In genomic region chr3:124492824-124493223, GRCh38 we compare ENCODE assay signal across 9 cellular contexts.
DNase-seq lines count a peak whose midpoint lies in the region; ATAC-seq and TF ChIP-seq lines count a peak whose summit lies in the region.
"Had no signal": no experiment of that assay in that cellular context is flagged by ENCODE, and none has a peak within 500 bp of the region (broad histone marks: within the 10 kb centered on the region; RNA-seq: fewer than 3 reads in every experiment).

No MANE protein-coding gene starts in this region.

- in situ Hi-C loops in ACHN (cut with HindIII; ENCODE audit: low pct_ligation_motif_present, low pct_unique_long_range_greater_than_20kb, low sequenced_read_pairs): no loop called here

- DNase-seq in ACHN (peak; percentile 73), NCI-H510A (lab: John Stamatoyannopoulos, UW) (peak; percentile 55), dermis microvascular lymphatic vessel endothelial cell (ENCODE audit: low read depth in 2 of 2) (peak; percentile 21 to 68), neural crest cell (ENCODE audit: low read depth, low spot score) (no peak)

- peaks cover 5% of the 10 kb centered on the region for H3K36me3 Mint-ChIP-seq in neural crest cell (ENCODE audit: low read depth)

- TF ChIP-seq CTCF in GM12873 (IDR thresholded peaks at IDR 0.05; ENCODE audit: insufficient read depth, low read depth, low read length, missing control alignments) (peak; percentile 53), neural crest cell (conservative IDR thresholded peaks at IDR 0.05) (peak; percentile 55)

- no peak overlapping the region for H3K4me3 Mint-ChIP-seq in neural crest cell
- H3K4me3 Mint-ChIP-seq: central memory CD8-positive, alpha-beta T cell had no signal

- H3K4me1 Mint-ChIP-seq in neural crest cell: no peaks in the 10 kb centered on the region

- ATAC-seq in HG03097 (IDR thresholded peaks at IDR 0.05; ENCODE audit: low FRiP score, unreplicated experiment) (no peak), HG02588 (IDR thresholded peaks at IDR 0.05; ENCODE audit: unreplicated experiment) (no peak), HG03280 (IDR thresholded peaks at IDR 0.05; ENCODE audit: unreplicated experiment) (no peak)

- no peaks in the 10 kb centered on the region for H3K27me3 Mint-ChIP-seq in neural crest cell (ENCODE audit: low read depth)

- H3K27ac Mint-ChIP-seq in neural crest cell (ENCODE audit: unreplicated experiment): no peak overlapping the region

- H3K9me3 Mint-ChIP-seq in neural crest cell: no peaks in the 10 kb centered on the region
- H3K9me3 Mint-ChIP-seq: central memory CD8-positive, alpha-beta T cell had no signal
